In the genomic region with DNA sequence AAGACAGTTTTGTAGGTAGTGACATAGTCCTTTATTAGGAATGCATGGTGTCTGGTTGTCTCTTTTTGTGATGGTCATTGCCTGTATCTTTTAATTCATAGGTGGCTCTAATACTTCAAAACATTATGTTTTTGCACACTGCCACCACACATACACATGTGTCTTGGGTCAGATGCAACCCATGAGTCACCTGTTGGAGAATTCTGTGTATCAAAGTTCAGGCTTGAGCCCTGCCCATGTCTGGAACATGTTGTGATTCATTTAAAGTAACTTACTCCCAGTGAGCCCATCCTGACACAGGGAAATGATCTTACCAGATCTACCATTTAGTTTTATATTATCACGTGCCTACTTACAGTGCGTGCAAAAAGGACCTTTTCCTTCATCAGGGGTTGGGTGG, we compare ENCODE assay signal across 12 cellular contexts.
A peak's percentile ranks its signal among the peaks of the same experiment; 100 is the strongest.
DNase-seq lines count a peak whose midpoint lies in the region; ATAC-seq, FAIRE-seq and TF ChIP-seq lines count a peak whose summit lies in the region.
"Had no signal": no experiment of that assay in that cellular context is flagged by ENCODE, and none has a peak within 500 bp of the region (broad histone marks: within the 10 kb centered on the region; RNA-seq: fewer than 3 reads in every experiment).

No MANE protein-coding gene starts in this region.

- no peaks in the 10 kb centered on the region for H3K9me3 ChIP-seq in pancreas
- H3K9me3 ChIP-seq in adrenal gland (replicated peaks in 1 of 3) = no peaks in the 10 kb centered on the region

- intact Hi-C loops in pancreas (cut with DNase I) = no loop called here
- intact Hi-C loops in adrenal gland (cut with DNase I) = no loop called here

- peaks cover 0 to 21% (median 3%) of the 10 kb centered on the region in 3 donors for H3K36me3 ChIP-seq in pancreas
- peaks cover 0 to 39% of the 10 kb centered on the region in 2 donors for H3K36me3 ChIP-seq in adrenal gland (replicated peaks in 1 of 2)

- H3K4me1 ChIP-seq in pancreas = no peaks in the 10 kb centered on the region
- H3K4me1 ChIP-seq in adrenal gland (replicated peaks in 1 of 2) = peaks cover 12 to 46% of the 10 kb centered on the region in 2 donors

- no peak for TF ChIP-seq POLR2A in adrenal gland (IDR thresholded peaks at IDR 0.05)

- FAIRE-seq in pancreas (lab: Jason Lieb, UNC) = no peak

- WGBS in pancreas, 2 donors = 92 to 97% methylated on average over 2 of the region's 2 CpGs
- WGBS in adrenal gland, 4 donors = 90 to 100% (median 99%) methylated on average over 2 of the region's 2 CpGs

- H3K27me3 ChIP-seq in pancreas = no peaks in the 10 kb centered on the region
- no peaks in the 10 kb centered on the region for H3K27me3 ChIP-seq in adrenal gland

- H3K27ac ChIP-seq in pancreas (no peak overlapping the region), adrenal gland (peak overlapping the region in 1 of 5 donors; percentile 15)

- H3K4me3 ChIP-seq in pancreas = no peak overlapping the region
- H3K4me3 ChIP-seq in adrenal gland = no peak overlapping the region

- DNase-seq in EL (peak; percentile 72), RKO (ENCODE audit: low spot score) (peak; percentile 56), fibroblast of peridontal ligament (ENCODE audit: extremely low read depth) (peak; percentile 55), pancreas (no peak), adrenal gland (no peak)
- no peak for DNase-seq in activated CD4-positive, alpha-beta T cell treated with anti-CD3 and anti-CD28 coated beads for 48 hours
- DNase-seq in stimulated activated CD4-positive, alpha-beta T cell treated with anti-CD3 and anti-CD28 coated beads, Interleukin-12 subunit alpha, Interleukin-12 subunit beta, amount 100 ng/mL, for 4 hours = no peak
- DNase-seq: activated CD4-positive, alpha-beta T cell treated with anti-CD3 and anti-CD28 coated beads, Interleukin-2, amount 50 U/mL, for 1 hour; activated naive CD4-positive, alpha-beta T cell; CD4-positive, CD25-positive, alpha-beta regulatory T cell; NCI-H1694 treated with DMSO at 0.1 percent for 48 hours had no signal

- TF ChIP-seq CTCF in pancreas (IDR thresholded peaks at IDR 0.05) (no peak), adrenal gland (IDR thresholded peaks at IDR 0.05) (no peak)

- ATAC-seq in pancreas = peak; percentile 74 to 81 (median 80)
- no peak for ATAC-seq in GM21447 (IDR thresholded peaks at IDR 0.05; ENCODE audit: unreplicated experiment)

Comparison
In these comparisons a context has a peak if more than half of its experiments do, and no peak if none do; other contexts are left out.
1. DNase-seq: peak in EL (single experiment), RKO (single experiment) and fibroblast of peridontal ligament (single experiment); none in pancreas (0 of 6), activated CD4-positive, alpha-beta T cell treated with anti-CD3 and anti-CD28 coated beads for 48 hours (single experiment), stimulated activated CD4-positive, alpha-beta T cell treated with anti-CD3 and anti-CD28 coated beads, Interleukin-12 subunit alpha, Interleukin-12 subunit beta, amount 100 ng/mL, for 4 hours (single experiment) and adrenal gland (0 of 7).